In genomic region chr7:135645296-135645904, GRCh38 we compare ENCODE assay signal across 9 cellular contexts. TPM values are rescaled to one million over a fixed set of nuclear protein-coding genes. Genes with fewer than 3 reads are reported as not detected.
DNase-seq lines count a peak whose midpoint lies in the region; ATAC-seq and TF ChIP-seq lines count a peak whose summit lies in the region.
"Had no signal": no experiment of that assay in that cellular context is flagged by ENCODE, and none has a peak within 500 bp of the region (broad histone marks: within the 10 kb centered on the region; RNA-seq: fewer than 3 reads in every experiment).

No MANE protein-coding gene starts in this region.

- DNase-seq in NCI-H1092 treated with DMSO at 0.1 percent for 48 hours (lab: John Stamatoyannopoulos, UW) = peak; percentile 70
- no peak for DNase-seq in NCI-H1092 (lab: John Stamatoyannopoulos, UW)
- DNase-seq in PC-9 = no peak
- peak; percentile 23 for DNase-seq in naive B cell
- DNase-seq in GM19240 (ENCODE audit: insufficient read length, low spot score) = no peak
- no peak for DNase-seq in COLO668 (lab: John Stamatoyannopoulos, UW; ENCODE audit: unreplicated experiment)

- H3K9me2 ChIP-seq in PC-9 (ENCODE audit: insufficient read depth) = no peaks in the 10 kb centered on the region

- peaks cover 0 to 8% (median 3%) of the 10 kb centered on the region in 3 donors for H3K4me1 Mint-ChIP-seq in naive B cell

- H3K9me3 ChIP-seq in PC-9 (ENCODE audit: insufficient read depth, low read depth) = no peaks in the 10 kb centered on the region
- H3K9me3 ChIP-seq in endocrine pancreas (ENCODE audit: control insufficient read depth, low read length) = no peaks in the 10 kb centered on the region

- H3K4me1 ChIP-seq in PC-9 (replicated peaks; ENCODE audit: insufficient read depth) = no peaks in the 10 kb centered on the region
- no peaks in the 10 kb centered on the region for H3K4me1 ChIP-seq in endocrine pancreas (ENCODE audit: control insufficient read depth, insufficient read depth, low read length)

- peaks cover 5% of the 10 kb centered on the region; the same call in 1 of the 2 replicates for H3F3A ChIP-seq in PC-9 (ENCODE audit: insufficient read depth, low read depth)

- no TSS peak for BruUV-seq in PC-9 (replicated peaks; lab: Mats Ljungman, UMichigan)

- H3K9ac ChIP-seq in endocrine pancreas (ENCODE audit: control insufficient read depth, insufficient read depth, low read length) = no peak overlapping the region

- H3K79me2 ChIP-seq in PC-9 (ENCODE audit: low read depth) = no peaks in the 10 kb centered on the region

- no peak overlapping the region for H3K27ac ChIP-seq in PC-9

- no peak overlapping the region for H3K4me3 Mint-ChIP-seq in naive B cell
- H3K4me3 Mint-ChIP-seq: CD8-positive, alpha-beta memory T cell had no signal

- H3K4me3 ChIP-seq in PC-9 (no peak overlapping the region), endocrine pancreas (ENCODE audit: control insufficient read depth, insufficient read depth, low read length) (peak overlapping the region; percentile 43)

- H3K27me3 ChIP-seq in PC-9 (ENCODE audit: insufficient read depth, low read depth) (no peaks in the 10 kb centered on the region), endocrine pancreas (ENCODE audit: control insufficient read depth, insufficient read depth, low read length) (no peaks in the 10 kb centered on the region)

- peak; percentile 77 for TF ChIP-seq CTCF in PC-9 (conservative IDR thresholded peaks at IDR 0.05)

- H3K36me3 ChIP-seq in PC-9 (ENCODE audit: low read depth) (peaks cover 27% of the 10 kb centered on the region), endocrine pancreas (ENCODE audit: control insufficient read depth, insufficient read depth, low read length) (no peaks in the 10 kb centered on the region)

- H4K20me1 ChIP-seq in PC-9 (ENCODE audit: insufficient read depth) = no peaks in the 10 kb centered on the region

- no peaks in the 10 kb centered on the region for H3K9me3 Mint-ChIP-seq in naive B cell
- H3K9me3 Mint-ChIP-seq: CD8-positive, alpha-beta memory T cell had no signal

- CTCF ChIA-PET in PC-9 (lab: Charles Lee) = interaction anchor here (0.6 to 1.4 kb wide), 6 partner anchors 11 to 371 kb away, joined by 3 to 12 read pairs (median 4); no protein-coding TSS in a partner anchor

- no peaks in the 10 kb centered on the region for H3K27me3 Mint-ChIP-seq in naive B cell
- H3K27me3 Mint-ChIP-seq: CD8-positive, alpha-beta memory T cell had no signal

- H2AFZ ChIP-seq in PC-9 = no peak overlapping the region

- ATAC-seq in HG03095 (IDR thresholded peaks at IDR 0.05; ENCODE audit: unreplicated experiment) (peak; percentile 53), naive B cell (ENCODE audit: low read depth in 2 of 2) (peak in 1 of 2 donors; percentile 57)

- intact Hi-C loops in PC-9 (cut with micrococcal nuclease; ENCODE audit: unreplicated experiment) = loop anchor here (1.0 to 2.0 kb wide), 2 partner anchors 135 to 364 kb away; partner anchors contain the start of gene CNOT4

- no peak overlapping the region for H3K4me2 ChIP-seq in PC-9

- POLR2A ChIA-PET in PC-9 (lab: Charles Lee; ENCODE audit: unreplicated experiment) = interaction anchor here (0.7 kb wide), 1 partner anchor 110 kb away, joined by 6 read pairs; no protein-coding TSS in a partner anchor

- H3K36me3 Mint-ChIP-seq in naive B cell = peaks cover 5 to 12% of the 10 kb centered on the region in 2 donors

- peak overlapping the region in 2 of 6 donors; percentile 21 to 78 for H3K27ac Mint-ChIP-seq in naive B cell

RNA-seq across cellular contexts. Expression of gene STMP1, which starts 16.9 kb away (rescaled TPM):
- total RNA-seq in PC-9 (2021) = 60.4 and 77.0 TPM in 2 replicates
- polyA plus RNA-seq in naive B cell (ENCODE audit: low read depth in 6 of 6) = 10 to 100 TPM; 54.1 to 94.9 (median 65.4) TPM

Comparison
In these comparisons a context has a peak if more than half of its experiments do, and no peak if none do; other contexts are left out.
1. DNase-seq: peak in NCI-H1092 treated with DMSO at 0.1 percent for 48 hours (single experiment) and naive B cell (single experiment); none in NCI-H1092 (single experiment), PC-9 (0 of 2), GM19240 (single experiment) and COLO668 (single experiment).